ENCODE assay signal across 1 cellular context in the genomic region with DNA sequence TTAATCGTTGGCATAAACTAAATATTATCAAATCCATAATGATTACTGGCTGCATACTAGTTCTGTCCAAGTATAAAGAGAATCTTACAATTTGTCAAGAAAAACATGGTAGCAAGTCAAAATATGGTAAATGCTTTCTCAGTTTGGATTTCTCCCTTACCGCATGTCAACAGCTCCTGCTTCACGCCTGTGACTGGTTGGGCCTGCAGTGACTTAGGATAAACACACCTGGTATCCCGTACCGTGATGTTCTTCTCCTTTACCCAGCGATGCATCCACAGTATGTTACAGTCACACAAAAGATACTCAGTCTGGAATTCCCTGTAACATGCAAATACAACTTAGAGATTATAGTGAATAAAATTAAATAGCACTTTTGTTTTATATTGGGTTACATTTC.
TF ChIP-seq lines count a peak whose summit lies in the region.

No MANE protein-coding gene starts in this region.

TF ChIP-seq in endothelial cell of umbilical vein, 7 proteins besides CTCF, POLR2A, EP300 and RAD21:
- no peak for TF ChIP-seq MYC (IDR thresholded peaks at IDR 0.05; ENCODE audit: low read depth, low read length)
- TF ChIP-seq, protein P1, sequence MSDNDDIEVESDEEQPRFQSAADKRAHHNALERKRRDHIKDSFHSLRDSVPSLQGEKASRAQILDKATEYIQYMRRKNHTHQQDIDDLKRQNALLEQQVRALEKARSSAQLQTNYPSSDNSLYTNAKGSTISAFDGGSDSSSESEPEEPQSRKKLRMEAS (IDR thresholded peaks at IDR 0.05; ENCODE audit: insufficient read depth, insufficient read length), result no peak
- TF ChIP-seq JUN (IDR thresholded peaks at IDR 0.05; ENCODE audit: borderline replicate concordance, insufficient read depth, insufficient read length, low read depth), result no peak
- TF ChIP-seq POLR2AphosphoS5 (IDR thresholded peaks at IDR 0.05; ENCODE audit: insufficient read depth, low read depth, low read length), result no peak
